Comparison of ENCODE assay signal across 28 cellular contexts in genomic region chr2:24520175-24520574, GRCh38.
"Had no signal": no experiment of that assay in that cellular context is flagged by ENCODE, and none has a peak within 500 bp of the region (broad histone marks: within the 10 kb centered on the region; RNA-seq: fewer than 3 reads in every experiment).

No MANE protein-coding gene starts in this region.

- H3K9me3 ChIP-seq: ascending aorta, breast epithelium, colonic mucosa had no signal

- H3K9me3 Mint-ChIP-seq: activated CD4-positive, alpha-beta memory T cell treated with anti-CD3 and anti-CD28 coated beads, Interleukin-2, amount 10 ng/mL, durations not matched to agents 7 days and 5 days; activated CD4-positive, alpha-beta T cell treated with anti-CD3 and anti-CD28 coated beads, Interleukin-2, amount 10 ng/mL, durations not matched to agents 7 days and 5 days had no signal

- H3K27ac ChIP-seq: ascending aorta, breast epithelium, cardiac muscle cell, colonic mucosa had no signal

- H3K4me3 Mint-ChIP-seq: activated CD4-positive, alpha-beta memory T cell treated with anti-CD3 and anti-CD28 coated beads, Interleukin-2, amount 10 ng/mL, durations not matched to agents 7 days and 5 days; activated CD4-positive, alpha-beta T cell treated with anti-CD3 and anti-CD28 coated beads, Interleukin-2, amount 10 ng/mL, durations not matched to agents 7 days and 5 days; brain had no signal

- H3K27ac Mint-ChIP-seq: brain had no signal

- H3K36me3 ChIP-seq: ascending aorta, breast epithelium, cardiac muscle cell, colonic mucosa had no signal

- DNase-seq: activated CD4-positive, alpha-beta memory T cell treated with anti-CD3 and anti-CD28 coated beads, Interleukin-2, amount 10 ng/mL, durations not matched to agents 7 days and 5 days; activated CD4-positive, alpha-beta T cell treated with anti-CD3 and anti-CD28 coated beads for 4 hours; activated CD4-positive, alpha-beta T cell treated with anti-CD3 and anti-CD28 coated beads, Interleukin-2, amount 10 ng/mL, durations not matched to agents 7 days and 5 days; activated CD4-positive, alpha-beta T cell treated with anti-CD3 and anti-CD28 coated beads, Interleukin-2, amount 50 U/mL, for 4 hours; activated CD4-positive, CD25-positive, alpha-beta regulatory T cell; activated CD4-positive, CD25-positive, alpha-beta regulatory T cell treated with anti-CD3 and anti-CD28 coated beads, Interleukin-2, amount 50 U/mL, for 72 hours; activated CD8-positive, alpha-beta memory T cell treated with anti-CD3 and anti-CD28 coated beads, Interleukin-2, amount 50 U/mL, for 48 hours; activated effector memory CD4-positive, alpha-beta T cell treated with Interleukin-2 at 50 U/mL for 16 hours; activated gamma-delta T cell treated with Interleukin-2 at 50 U/mL for 16 hours; activated naive CD4-positive, alpha-beta T cell treated with anti-CD3 and anti-CD28 coated beads, Interleukin-2, amount 50 U/mL, for 16 hours; activated naive CD4-positive, alpha-beta T cell treated with Interleukin-2 at 50 U/mL for 16 hours; activated T-cell treated with anti-CD3 and anti-CD28 coated beads for 4 hours; activated T-cell treated with anti-CD3 and anti-CD28 coated beads, Interleukin-2, amount 50 U/mL, for 24 hours; activated T-cell treated with anti-CD3 and anti-CD28 coated beads, Interleukin-2, amount 50 U/mL, for 72 hours; central memory CD4-positive, alpha-beta T cell; cerebellar nuclear complex; colonic mucosa; effector CD8-positive, alpha-beta T cell; foreskin fibroblast; head of caudate nucleus; T-helper 1 cell; T-helper 2 cell had no signal

- H3K4me3 ChIP-seq: ascending aorta, breast epithelium, cardiac muscle cell, colonic mucosa had no signal

- H3K4me1 ChIP-seq: breast epithelium had no signal

- H3K27me3 Mint-ChIP-seq: activated CD4-positive, alpha-beta memory T cell treated with anti-CD3 and anti-CD28 coated beads, Interleukin-2, amount 10 ng/mL, durations not matched to agents 7 days and 5 days; activated CD4-positive, alpha-beta T cell treated with anti-CD3 and anti-CD28 coated beads, Interleukin-2, amount 10 ng/mL, durations not matched to agents 7 days and 5 days; activated naive CD8-positive, alpha-beta T cell; activated T-cell treated with anti-CD3 and anti-CD28 coated beads, Interleukin-2, amount 50 U/mL, for 24 hours; brain had no signal

- H3K27me3 ChIP-seq: ascending aorta, breast epithelium, cardiac muscle cell, colonic mucosa had no signal

- ATAC-seq: activated T-cell treated with anti-CD3 and anti-CD28 coated beads, Interleukin-2, amount 50 U/mL, for 72 hours; esophagus mucosa had no signal
